Comparison of ENCODE assay signal across 8 cellular contexts in genomic region chr6:42978487-42978792, GRCh38. TPM values are rescaled to one million over a fixed set of nuclear protein-coding genes. Genes with fewer than 3 reads are reported as not detected.
DNase-seq lines count a peak whose midpoint lies in the region; ATAC-seq and TF ChIP-seq lines count a peak whose summit lies in the region.

No MANE protein-coding gene starts in this region.

- H3K4me3 ChIP-seq in breast epithelium: peak overlapping the region; percentile 85 to 97 (median 96)
- H3K4me3 ChIP-seq in left lung: peak overlapping the region; percentile 95 to 96

- no peak for TF ChIP-seq POLR2A in breast epithelium (IDR thresholded peaks at IDR 0.05)

- H3K27me3 ChIP-seq in breast epithelium (no peaks in the 10 kb centered on the region), left lung (no peaks in the 10 kb centered on the region)

- H3K4me1 ChIP-seq in breast epithelium (peaks cover 0 to 18% of the 10 kb centered on the region in 2 donors), left lung (peaks cover 11 to 35% of the 10 kb centered on the region in 2 donors)

- H3K27ac ChIP-seq in breast epithelium (peak overlapping the region; percentile 89 to 94), left lung (peak overlapping the region; percentile 67 to 93), temporal lobe (ENCODE audit: low read depth, low read length) (peak overlapping the region; percentile 89)

- DNase-seq in AG20443 (ENCODE audit: low spot score) (peak; percentile 58), NCI-H69 (lab: John Stamatoyannopoulos, UW) (peak; percentile 40), breast epithelium (ENCODE audit: low spot score in 2 of 2) (no peak), left lung (peak; percentile 39 to 88), NCI-H2081 treated with DMSO at 0.1 percent for 48 hours (lab: John Stamatoyannopoulos, UW) (no peak)

- peak; percentile 19 for ATAC-seq in GM21529 (IDR thresholded peaks at IDR 0.05; ENCODE audit: unreplicated experiment)
- ATAC-seq in left lung: peak; percentile 41
- no peak for ATAC-seq in HG02840 (IDR thresholded peaks at IDR 0.05; ENCODE audit: low FRiP score, unreplicated experiment)

- no peaks in the 10 kb centered on the region for H3K36me3 ChIP-seq in breast epithelium
- H3K36me3 ChIP-seq in left lung: peaks cover 0 to 8% of the 10 kb centered on the region in 2 donors

- intact Hi-C loops in breast epithelium (cut with DNase I; ENCODE audit: low total_unique reads) (no loop called here), left lung (cut with DNase I) (no loop called here)

- H3K9me3 ChIP-seq in breast epithelium (no peaks in the 10 kb centered on the region), left lung (no peaks in the 10 kb centered on the region)

- TF ChIP-seq CTCF in breast epithelium (IDR thresholded peaks at IDR 0.05) (no peak), left lung (IDR thresholded peaks at IDR 0.05) (no peak)

RNA-seq across cellular contexts. Expression of gene PEX6, which starts 0.5 kb away (rescaled TPM):
- total RNA-seq in breast epithelium (10 to 100 TPM; 13.0 to 22.3 (median 18.9) TPM), left lung (10 to 100 TPM; 23.2 to 25.2 TPM), temporal lobe (15.7 TPM)

RNA-seq across cellular contexts. Expression of gene PPP2R5D, which starts 5.9 kb away (rescaled TPM):
- total RNA-seq in breast epithelium: 10 to 100 TPM; 25.2 to 35.6 (median 34.7) TPM
- 10 to 100 TPM; 30.0 to 35.0 TPM for total RNA-seq in left lung
- total RNA-seq in temporal lobe: 33.9 TPM

RNA-seq across cellular contexts. Expression of gene GNMT, which starts 17.9 kb away (rescaled TPM):
- total RNA-seq in breast epithelium (1 to 10 TPM in 2 of 3 donors, under 1 TPM in 1; 0.32 to 5.9 (median 1.8) TPM), left lung (1 to 10 TPM in 1 of 2 donors, under 1 TPM in 1; 0.86 to 1.0 TPM), temporal lobe (0.74 TPM)

RNA-seq across cellular contexts. Expression of gene MEA1, which starts 35.3 kb away (rescaled TPM):
- total RNA-seq in breast epithelium (10 to 100 TPM; 65.0 to 78.0 (median 76.3) TPM), left lung (10 to 100 TPM; 42.7 to 52.1 TPM), temporal lobe (27.5 TPM)

RNA-seq across cellular contexts. Expression of gene KLHDC3, which starts 35.6 kb away (rescaled TPM):
- 10 to 100 TPM; 91.4 to 97.3 (median 92.5) TPM for total RNA-seq in breast epithelium
- total RNA-seq in left lung: 10 to 100 TPM; 50.5 to 65.4 TPM
- total RNA-seq in temporal lobe: 97.4 TPM

Comparison
In these comparisons a context has a peak if more than half of its experiments do, and no peak if none do; other contexts are left out.
1. DNase-seq: peak in AG20443 (single experiment), NCI-H69 (single experiment) and left lung (2 of 2); none in breast epithelium (0 of 2) and NCI-H2081 treated with DMSO at 0.1 percent for 48 hours (single experiment).
2. Peak in every context shown above with its lines, with median percentiles within 50 percentile points of each other: H3K27ac ChIP-seq.